ENCODE assay signal across 23 cellular contexts in the genomic region with DNA sequence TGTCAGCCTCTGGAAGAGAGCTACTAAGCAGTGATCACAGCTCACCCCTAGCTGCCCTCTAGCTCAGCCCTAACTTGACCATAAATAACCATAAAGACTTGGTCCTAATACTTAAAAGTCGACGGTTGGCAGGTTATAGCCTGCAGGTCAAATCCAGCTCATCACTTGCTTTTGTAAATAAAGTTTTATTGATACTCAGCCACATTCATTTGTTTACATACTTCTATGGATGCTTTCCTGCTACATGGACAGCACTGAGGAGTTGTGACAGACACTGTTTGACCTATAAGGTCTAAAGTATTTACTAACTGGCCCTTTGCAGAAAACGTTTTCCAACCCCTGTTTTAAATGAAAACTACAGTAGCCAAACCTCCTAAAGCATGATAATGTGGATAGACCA.
"Had no signal": no experiment of that assay in that cellular context is flagged by ENCODE, and none has a peak within 500 bp of the region (broad histone marks: within the 10 kb centered on the region; RNA-seq: fewer than 3 reads in every experiment).

No MANE protein-coding gene starts in this region.

- H3K27me3 ChIP-seq: dorsolateral prefrontal cortex, esophagus muscularis mucosa, gastrocnemius medialis, left lung had no signal

- H3K36me3 ChIP-seq: esophagus muscularis mucosa, gastrocnemius medialis, heart right ventricle, left lung, lower lobe of right lung had no signal

- H3K9me3 ChIP-seq: gastrocnemius medialis had no signal

- H3K27ac ChIP-seq: coronary artery, dorsolateral prefrontal cortex, esophagus muscularis mucosa, gastrocnemius medialis, heart right ventricle, left lung, lower lobe of right lung had no signal

- ATAC-seq: gastrocnemius medialis, heart right ventricle, left cardiac atrium, left lung, left ventricle myocardium superior, lower lobe of right lung had no signal

- DNase-seq: dermis blood vessel endothelial cell; dorsolateral prefrontal cortex; effector CD4-positive, alpha-beta T cell; effector memory CD4-positive, alpha-beta T cell; foreskin fibroblast; foreskin melanocyte; gastrocnemius medialis; glutamatergic neuron; head of caudate nucleus; heart right ventricle; hippocampal formation; left cardiac atrium; left lung; left ventricle myocardium superior; lower lobe of right lung; mesendoderm; midbrain had no signal

- FAIRE-seq: colon, endothelial cell of umbilical vein, islet of Langerhans, keratinocyte had no signal

- H3K4me3 ChIP-seq: coronary artery, dorsolateral prefrontal cortex, esophagus muscularis mucosa, gastrocnemius medialis, heart right ventricle, left lung, lower lobe of right lung had no signal

- H3K4me1 ChIP-seq: esophagus muscularis mucosa, gastrocnemius medialis, heart right ventricle, left lung, lower lobe of right lung had no signal
